ENCODE assay signal across 23 cellular contexts in genomic region chr5:27474395-27474794, GRCh38.
A peak's percentile ranks its signal among the peaks of the same experiment; 100 is the strongest.
DNase-seq lines count a peak whose midpoint lies in the region; ATAC-seq and TF ChIP-seq lines count a peak whose summit lies in the region.
"Had no signal": no experiment of that assay in that cellular context is flagged by ENCODE, and none has a peak within 500 bp of the region (broad histone marks: within the 10 kb centered on the region; RNA-seq: fewer than 3 reads in every experiment).

No MANE protein-coding gene starts in this region.

- H3K27me3 ChIP-seq in left ventricle myocardium inferior (ENCODE audit: low read depth) (no peaks in the 10 kb centered on the region), hepatocyte (no peaks in the 10 kb centered on the region)
- H3K27me3 ChIP-seq: ascending aorta had no signal

- POLR2A ChIA-PET in activated CD4-positive, alpha-beta memory T cell treated with anti-CD3 and anti-CD28 coated beads, Interleukin-2, amount 10 ng/mL, durations not matched to agents 7 days and 5 days (lab: Charles Lee): no interaction called here

- peak overlapping the region; percentile 44 for H3K4me2 ChIP-seq in hepatocyte

- H3K9me3 ChIP-seq in left ventricle myocardium inferior (replicated peaks): peaks cover 46% of the 10 kb centered on the region
- H3K9me3 ChIP-seq in SK-N-MC (ENCODE audit: low read depth, low read length): no peaks in the 10 kb centered on the region
- H3K9me3 ChIP-seq in hepatocyte (ENCODE audit: low read depth): no peaks in the 10 kb centered on the region
- H3K9me3 ChIP-seq: ascending aorta had no signal

- H3K79me2 ChIP-seq in hepatocyte: no peaks in the 10 kb centered on the region

- no peak for ATAC-seq in left ventricle myocardium superior
- ATAC-seq: activated CD8-positive, alpha-beta T cell treated with anti-CD3 and anti-CD28 coated beads for 36 hours had no signal

- H2AFZ ChIP-seq in hepatocyte: no peak overlapping the region

- no peak overlapping the region for H3K27ac Mint-ChIP-seq in activated CD4-positive, alpha-beta memory T cell treated with anti-CD3 and anti-CD28 coated beads, Interleukin-2, amount 10 ng/mL, durations not matched to agents 7 days and 5 days
- H3K27ac Mint-ChIP-seq: activated CD8-positive, alpha-beta T cell treated with anti-CD3 and anti-CD28 coated beads for 36 hours; activated naive CD4-positive, alpha-beta T cell treated with anti-CD3 and anti-CD28 coated beads for 36 hours; B cell had no signal

- no peak overlapping the region for H3K4me3 Mint-ChIP-seq in activated CD4-positive, alpha-beta memory T cell treated with anti-CD3 and anti-CD28 coated beads, Interleukin-2, amount 10 ng/mL, durations not matched to agents 7 days and 5 days
- H3K4me3 Mint-ChIP-seq: activated CD8-positive, alpha-beta T cell treated with anti-CD3 and anti-CD28 coated beads for 36 hours; activated naive CD4-positive, alpha-beta T cell treated with anti-CD3 and anti-CD28 coated beads for 36 hours; B cell had no signal

- H3K4me1 ChIP-seq in left ventricle myocardium inferior (no peaks in the 10 kb centered on the region), hepatocyte (ENCODE audit: insufficient read depth) (no peaks in the 10 kb centered on the region)
- H3K4me1 ChIP-seq: ascending aorta had no signal

- H3K36me3 ChIP-seq in left ventricle myocardium inferior: no peaks in the 10 kb centered on the region
- no peaks in the 10 kb centered on the region for H3K36me3 ChIP-seq in SK-N-MC (ENCODE audit: insufficient read depth, low read length)
- no peaks in the 10 kb centered on the region for H3K36me3 ChIP-seq in hepatocyte (replicated peaks; ENCODE audit: insufficient read depth, low read depth)
- H3K36me3 ChIP-seq: ascending aorta had no signal

- no peaks in the 10 kb centered on the region for H4K20me1 ChIP-seq in hepatocyte (ENCODE audit: insufficient read depth, poor library complexity, severe bottlenecking)

- H3K36me3 Mint-ChIP-seq in activated CD4-positive, alpha-beta memory T cell treated with anti-CD3 and anti-CD28 coated beads, Interleukin-2, amount 10 ng/mL, durations not matched to agents 7 days and 5 days (ENCODE audit: low read depth): no peaks in the 10 kb centered on the region

- peaks cover 13% of the 10 kb centered on the region for H3K9me3 Mint-ChIP-seq in activated CD4-positive, alpha-beta memory T cell treated with anti-CD3 and anti-CD28 coated beads, Interleukin-2, amount 10 ng/mL, durations not matched to agents 7 days and 5 days

- intact Hi-C loops in left ventricle myocardium inferior (cut with micrococcal nuclease) (no loop called here), left ventricle myocardium superior (cut with micrococcal nuclease) (no loop called here)

- no peaks in the 10 kb centered on the region for H3K4me1 Mint-ChIP-seq in activated CD4-positive, alpha-beta memory T cell treated with anti-CD3 and anti-CD28 coated beads, Interleukin-2, amount 10 ng/mL, durations not matched to agents 7 days and 5 days
- H3K4me1 Mint-ChIP-seq: B cell had no signal

- H3K9me2 ChIP-seq in hepatocyte (replicated peaks; ENCODE audit: insufficient read depth): no peaks in the 10 kb centered on the region

- H3K9ac ChIP-seq in SK-N-MC (ENCODE audit: insufficient read length): no peak overlapping the region

- DNase-seq in left ventricle myocardium inferior (no peak), left ventricle myocardium superior (no peak), SK-N-MC (ENCODE audit: low read depth, low spot score) (no peak), hepatocyte (ENCODE audit: low spot score) (no peak), GM20000 (ENCODE audit: low spot score) (no peak), caudate nucleus (lab: John Stamatoyannopoulos, UW) (no peak), mesenteric fat pad (ENCODE audit: low spot score) (no peak)
- no peak for DNase-seq in activated CD4-positive, alpha-beta memory T cell treated with anti-CD3 and anti-CD28 coated beads, Interleukin-2, amount 10 ng/mL, durations not matched to agents 7 days and 5 days
- DNase-seq: 8988T; activated CD4-positive, CD25-positive, alpha-beta regulatory T cell; activated CD8-positive, alpha-beta T cell treated with anti-CD3 and anti-CD28 coated beads for 36 hours; activated naive CD4-positive, alpha-beta T cell treated with anti-CD3 and anti-CD28 coated beads for 36 hours; activated T-cell treated with anti-CD3 and anti-CD28 coated beads, Interleukin-2, amount 50 U/mL, for 1 hour; COR-L47; islet precursor cell; Karpas-422; NCI-H1092; NCI-H2081; occipital lobe; T-helper 9 cell had no signal

- no peaks in the 10 kb centered on the region for H3K27me3 Mint-ChIP-seq in activated CD4-positive, alpha-beta memory T cell treated with anti-CD3 and anti-CD28 coated beads, Interleukin-2, amount 10 ng/mL, durations not matched to agents 7 days and 5 days
- H3K27me3 Mint-ChIP-seq: activated CD8-positive, alpha-beta T cell treated with anti-CD3 and anti-CD28 coated beads for 36 hours; B cell had no signal

- TF ChIP-seq CTCF in left ventricle myocardium inferior (IDR thresholded peaks at IDR 0.05; ENCODE audit: borderline replicate concordance) (no peak), hepatocyte (IDR thresholded peaks at IDR 0.05; ENCODE audit: poor library complexity) (no peak), GM20000 (IDR thresholded peaks at IDR 0.05; ENCODE audit: extremely low read depth, missing control alignments) (no peak)

- H3K4me3 ChIP-seq in left ventricle myocardium inferior (peak overlapping the region; percentile 46), SK-N-MC (no peak overlapping the region; the same call in 1 of the 2 replicates), hepatocyte (no peak overlapping the region)
- H3K4me3 ChIP-seq: ascending aorta, lung had no signal

- H3K27ac ChIP-seq in left ventricle myocardium inferior (replicated peaks) (no peak overlapping the region), SK-N-MC (peak overlapping the region; percentile 78), hepatocyte (no peak overlapping the region), caudate nucleus (ENCODE audit: low read depth, low read length) (no peak overlapping the region)
- H3K27ac ChIP-seq: ascending aorta had no signal

- CTCF ChIA-PET in activated CD4-positive, alpha-beta memory T cell treated with anti-CD3 and anti-CD28 coated beads, Interleukin-2, amount 10 ng/mL, durations not matched to agents 7 days and 5 days (lab: Charles Lee): no interaction called here
